21 cellular contexts compared by ENCODE assay signal in the genomic region with DNA sequence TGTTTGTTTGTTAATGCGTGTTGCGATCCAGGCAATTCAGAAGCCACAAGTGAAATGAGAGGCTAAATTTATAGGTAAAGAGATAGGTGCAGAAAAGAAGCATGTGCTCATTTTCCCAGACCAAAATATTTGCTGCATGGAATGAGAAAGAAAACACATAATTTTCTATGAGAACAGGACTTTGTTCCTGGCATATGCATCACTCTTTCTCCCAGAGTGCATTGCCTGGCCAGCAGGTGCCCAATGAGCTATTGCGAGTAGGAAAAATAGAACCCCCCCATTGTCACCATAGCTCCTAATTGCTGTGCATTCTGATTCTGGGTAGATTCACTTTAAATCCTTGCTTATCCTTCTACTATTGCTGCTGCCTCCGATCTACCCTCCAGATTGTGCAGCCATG.
DNase-seq lines count a peak whose midpoint lies in the region; ATAC-seq, FAIRE-seq and TF ChIP-seq lines count a peak whose summit lies in the region.
"Had no signal": no experiment of that assay in that cellular context is flagged by ENCODE, and none has a peak within 500 bp of the region (broad histone marks: within the 10 kb centered on the region; RNA-seq: fewer than 3 reads in every experiment).

No MANE protein-coding gene starts in this region.

- no peak overlapping the region for H2BK5ac ChIP-seq in neuronal stem cell (ENCODE audit: low read length)

- peak overlapping the region; percentile 46 for H3K18ac ChIP-seq in neuronal stem cell (ENCODE audit: low read length)

- H3K4me3 ChIP-seq in neuronal stem cell (ENCODE audit: low read length in 2 of 2) (no peak overlapping the region), heart right ventricle (no peak overlapping the region)
- H3K4me3 ChIP-seq: A549; BLaER1 treated with 17β-estradiol and CSF1 and Interleukin-3, amounts not matched to agents 10 nM and 100 nM had no signal

- H2AK5ac ChIP-seq in neuronal stem cell (ENCODE audit: low read depth, low read length) = no peak overlapping the region

- DNase-seq in HTR-8/SVneo (ENCODE audit: insufficient read length, low spot score) (no peak), neural crest cell (ENCODE audit: low read depth, low spot score) (no peak), neuronal stem cell (ENCODE audit: low spot score) (no peak), T-helper 1 cell (no peak), heart right ventricle (no peak)
- DNase-seq: AML-193; Caco-2; Calu3; CD4-positive, alpha-beta T cell; CD8-positive, alpha-beta T cell; DMS79 treated with DMSO at 0.1 percent for 48 hours; GF-D8 had no signal

- H3K36me3 ChIP-seq in neuronal stem cell (replicated peaks in 1 of 2; ENCODE audit: control insufficient read depth in 2 of 2, insufficient read depth in 2 of 2, low read length in 2 of 2) (no peaks in the 10 kb centered on the region), heart right ventricle (no peaks in the 10 kb centered on the region)
- H3K36me3 ChIP-seq: BLaER1 treated with 17β-estradiol and CSF1 and Interleukin-3, amounts not matched to agents 10 nM and 100 nM had no signal

- H4K8ac ChIP-seq in neuronal stem cell (ENCODE audit: low read depth, low read length) = no peak overlapping the region

- intact Hi-C loops in heart right ventricle (cut with DNase I) = no loop called here

- H3K4me1 Mint-ChIP-seq in neural crest cell = peaks cover 37% of the 10 kb centered on the region
- H3K4me1 Mint-ChIP-seq: B cell had no signal

- H3K14ac ChIP-seq in neuronal stem cell (ENCODE audit: low read length) = no peak overlapping the region

- no peak overlapping the region for H3K9ac ChIP-seq in neuronal stem cell (ENCODE audit: low read depth, low read length, poor library complexity)
- H3K9ac ChIP-seq: BLaER1 treated with 17β-estradiol and CSF1 and Interleukin-3, amounts not matched to agents 10 nM and 100 nM had no signal

- peak; percentile 26 for FAIRE-seq in HTR-8/SVneo (lab: Jason Lieb, UNC)
- FAIRE-seq: D721Med, G401.6, GM12891, GM19239 had no signal

- H3K27me3 ChIP-seq in neuronal stem cell (ENCODE audit: control insufficient read depth in 3 of 3, insufficient read depth in 3 of 3, low read depth in 1 of 3, low read length in 3 of 3) (no peaks in the 10 kb centered on the region), heart right ventricle (no peaks in the 10 kb centered on the region)
- H3K27me3 ChIP-seq: BLaER1 treated with 17β-estradiol and CSF1 and Interleukin-3, amounts not matched to agents 10 nM and 100 nM had no signal

- no peak overlapping the region for H2BK12ac ChIP-seq in neuronal stem cell (ENCODE audit: low read length)

- H3K79me1 ChIP-seq in neuronal stem cell (ENCODE audit: low read depth, low read length) = no peaks in the 10 kb centered on the region

- H3K9me3 Mint-ChIP-seq in neural crest cell = peaks cover 2% of the 10 kb centered on the region
- H3K9me3 Mint-ChIP-seq: CD4-positive, alpha-beta T cell; CD8-positive, alpha-beta T cell had no signal

- H3K4me3 Mint-ChIP-seq in neural crest cell = no peak overlapping the region
- H3K4me3 Mint-ChIP-seq: B cell; CD4-positive, alpha-beta T cell; CD8-positive, alpha-beta T cell had no signal

- WGBS in neuronal stem cell (ENCODE audit: extremely low coverage in 2 of 2, insufficient read length in 2 of 2, insufficient replicate concordance in 1 of 2), 2 donors = no CpG with 5 or more reads among the region's 4 CpGs
- 93 to 97% methylated on average over 4 of the region's 4 CpGs for WGBS in heart right ventricle, 2 donors

- H3K23ac ChIP-seq in neuronal stem cell (ENCODE audit: low read depth, low read length, poor library complexity) = no peak overlapping the region

- no peak overlapping the region for H3K4me2 ChIP-seq in neuronal stem cell (ENCODE audit: insufficient read depth, low read length, poor library complexity, severe bottlenecking)
- H3K4me2 ChIP-seq: A549; BLaER1 treated with 17β-estradiol and CSF1 and Interleukin-3, amounts not matched to agents 10 nM and 100 nM had no signal

- H3K4ac ChIP-seq in neuronal stem cell (ENCODE audit: low read length) = no peak overlapping the region

- no peak for ATAC-seq in heart right ventricle
- ATAC-seq: A549; CD8-positive, alpha-beta T cell had no signal

- peaks cover 8 to 24% of the 10 kb centered on the region in 2 donors for H3K9me3 ChIP-seq in neuronal stem cell (replicated peaks in 1 of 2; ENCODE audit: control insufficient read depth in 2 of 2, insufficient read depth in 1 of 2, low read depth in 1 of 2, low read length in 2 of 2)
- H3K9me3 ChIP-seq in heart right ventricle = peaks cover 0 to 5% (median 0%) of the 10 kb centered on the region in 11 donors
- H3K9me3 ChIP-seq: A549, Caco-2 had no signal

- H3K27me3 Mint-ChIP-seq in neural crest cell (ENCODE audit: low read depth) = no peaks in the 10 kb centered on the region

- H3K4me1 ChIP-seq in neuronal stem cell (ENCODE audit: control insufficient read depth in 2 of 2, insufficient read depth in 1 of 2, low read depth in 1 of 2, low read length in 2 of 2) (peaks cover 10 to 22% of the 10 kb centered on the region in 2 donors), heart right ventricle (no peaks in the 10 kb centered on the region)
- H3K4me1 ChIP-seq: A549; BLaER1 treated with 17β-estradiol and CSF1 and Interleukin-3, amounts not matched to agents 10 nM and 100 nM; Caco-2 had no signal

- H2BK120ac ChIP-seq in neuronal stem cell (ENCODE audit: low read depth, low read length) = no peak overlapping the region

- peak overlapping the region; percentile 92 for H3K27ac Mint-ChIP-seq in neural crest cell (ENCODE audit: unreplicated experiment)
- H3K27ac Mint-ChIP-seq: B cell; CD4-positive, alpha-beta T cell; CD8-positive, alpha-beta T cell had no signal

- no peak for TF ChIP-seq CTCF in neural crest cell (conservative IDR thresholded peaks at IDR 0.05)
- no peak for TF ChIP-seq CTCF in heart right ventricle (IDR thresholded peaks at IDR 0.05)

- H2BK15ac ChIP-seq in neuronal stem cell (ENCODE audit: low read length) = no peak overlapping the region

- peaks cover 13% of the 10 kb centered on the region for H3K36me3 Mint-ChIP-seq in neural crest cell (ENCODE audit: low read depth)
- H3K36me3 Mint-ChIP-seq: CD8-positive, alpha-beta T cell had no signal

- H2AFZ ChIP-seq in neuronal stem cell (ENCODE audit: low read length) = no peak overlapping the region

- no peak overlapping the region for H4K91ac ChIP-seq in neuronal stem cell (ENCODE audit: low read depth, low read length, poor library complexity)

- peak overlapping the region; percentile 17 for H3K27ac ChIP-seq in neuronal stem cell (replicated peaks; ENCODE audit: low read length)
- H3K27ac ChIP-seq in heart right ventricle = no peak overlapping the region
- H3K27ac ChIP-seq: 22Rv1; A549; BLaER1 treated with 17β-estradiol and CSF1 and Interleukin-3, amounts not matched to agents 10 nM and 100 nM; C4-2B had no signal
